In the genomic region with DNA sequence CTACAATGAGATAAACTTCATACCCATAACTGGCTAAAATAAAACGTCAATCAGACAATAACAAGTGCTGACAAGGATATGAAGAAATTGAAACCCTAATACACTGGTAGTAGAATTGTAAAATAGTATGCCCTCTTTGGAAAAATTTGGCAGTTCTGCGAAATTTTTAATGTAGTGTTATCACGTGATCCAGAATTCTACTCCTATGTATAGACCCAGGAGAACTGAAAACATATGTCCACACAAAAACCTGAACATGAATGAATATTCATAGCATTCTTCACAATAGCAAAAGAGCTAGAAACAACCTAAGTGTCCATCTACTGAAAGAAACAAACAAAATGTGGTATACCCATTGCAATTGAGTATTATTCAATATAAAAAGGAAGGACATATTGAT, we compare ENCODE assay signal across 38 cellular contexts. TPM values are rescaled to one million over a fixed set of nuclear protein-coding genes. Genes with fewer than 3 reads are reported as not detected.
"Had no signal": no experiment of that assay in that cellular context is flagged by ENCODE, and none has a peak within 500 bp of the region (broad histone marks: within the 10 kb centered on the region; RNA-seq: fewer than 3 reads in every experiment).

No MANE protein-coding gene starts in this region.

- H3K9me3 ChIP-seq: MG63 had no signal

- H3K36me3 ChIP-seq: MG63 had no signal

- H3K27me3 ChIP-seq: MG63 had no signal

- H3K4me3 ChIP-seq: MG63 had no signal

- DNase-seq: Kasumi-1, MG63, MM.1S, MV-4-11, NCI-H1048, NCI-H1092, NCI-H1092 treated with DMSO at 0.1 percent for 48 hours, NCI-H1105, NCI-H1105 treated with DMSO at 0.1 percent for 48 hours, NCI-H1417, NCI-H1417 treated with DMSO at 0.1 percent for 48 hours, NCI-H1436, NCI-H146, NCI-H1694, NCI-H1694 treated with DMSO at 0.1 percent for 48 hours, NCI-H187, NCI-H187 treated with DMSO at 0.1 percent for 48 hours, NCI-H1930, NCI-H2029, NCI-H2029 treated with DMSO at 0.1 percent for 48 hours, NCI-H2081, NCI-H2081 treated with DMSO at 0.1 percent for 48 hours, NCI-H2107, NCI-H2171, NCI-H2171 treated with DMSO at 0.1 percent for 48 hours, NCI-H2227 treated with DMSO at 0.1 percent for 48 hours, NCI-H226, NCI-H345, NCI-H446, NCI-H446 treated with DMSO at 0.1 percent for 48 hours, NCI-H510A, NCI-H510A treated with DMSO at 0.1 percent for 48 hours, NCI-H524, NCI-H524 treated with DMSO at 0.1 percent for 48 hours, NCI-H526 had no signal

RNA-seq across cellular contexts. Expression of a gene that starts 14.2 kb away (rescaled TPM):
- total RNA-seq: LHCN-M2, M059J, MCF 10A had no signal
